Comparison of ENCODE assay signal across 8 cellular contexts in genomic region chr9:79574716-79575242, GRCh38. TPM values are rescaled to one million over a fixed set of nuclear protein-coding genes. Genes with fewer than 3 reads are reported as not detected.
DNase-seq lines count a peak whose midpoint lies in the region; ATAC-seq, FAIRE-seq and TF ChIP-seq lines count a peak whose summit lies in the region.

No MANE protein-coding gene starts in this region.

- H3K36me3 ChIP-seq in keratinocyte (ENCODE audit: control insufficient read depth in 2 of 2, extremely low read depth in 1 of 2, insufficient read depth in 2 of 2, low read length in 2 of 2) (no peaks in the 10 kb centered on the region), stomach (peaks cover 0 to 2% (median 0%) of the 10 kb centered on the region in 4 donors)

- no peak for TF ChIP-seq CTCF in keratinocyte (optimal IDR thresholded peaks at IDR 0.05 in 1 of 3, IDR thresholded peaks at IDR 0.05 in 1 of 3, conservative IDR thresholded peaks at IDR 0.05 in 1 of 3; ENCODE audit: extremely low read depth in 1 of 3, insufficient read depth in 2 of 3, low read length in 3 of 3)
- TF ChIP-seq CTCF in stomach (IDR thresholded peaks at IDR 0.05), result no peak

- H3K27me3 ChIP-seq in keratinocyte (ENCODE audit: control insufficient read depth, extremely low read depth, insufficient read depth, low read length) (no peaks in the 10 kb centered on the region), stomach (peaks cover 0 to 8% (median 7%) of the 10 kb centered on the region in 3 donors)

- 60 to 75% (median 70%) methylated on average over 4 of the region's 4 CpGs for WGBS in stomach, 5 donors

- no peaks in the 10 kb centered on the region for H3K9me3 ChIP-seq in keratinocyte (ENCODE audit: control insufficient read depth, low read depth, low read length)
- H3K9me3 ChIP-seq in stomach, result no peaks in the 10 kb centered on the region

- H3K27me3 Mint-ChIP-seq in activated T-cell treated with anti-CD3 and anti-CD28 coated beads, Interleukin-2, amount 50 U/mL, for 4 hours (ENCODE audit: low read depth), result peaks cover 4% of the 10 kb centered on the region
- H3K27me3 Mint-ChIP-seq in activated naive CD8-positive, alpha-beta T cell treated with anti-CD3 and anti-CD28 coated beads, Interleukin-2, amount 50 U/mL, for 24 hours, result no peaks in the 10 kb centered on the region

- no peak for ATAC-seq in activated T-cell treated with anti-CD3 and anti-CD28 coated beads, Interleukin-2, amount 50 U/mL, for 4 hours
- no peak for ATAC-seq in activated naive CD8-positive, alpha-beta T cell treated with anti-CD3 and anti-CD28 coated beads, Interleukin-2, amount 50 U/mL, for 24 hours
- ATAC-seq in GM19467 (IDR thresholded peaks at IDR 0.05; ENCODE audit: unreplicated experiment), result no peak
- no peak for ATAC-seq in GM18505 (IDR thresholded peaks at IDR 0.05; ENCODE audit: unreplicated experiment)

- peak overlapping the region; percentile 81 to 96 (median 92) for H3K4me3 ChIP-seq in keratinocyte (ENCODE audit: control insufficient read depth in 2 of 3, extremely low read depth in 1 of 3, insufficient read depth in 2 of 3, low read depth in 1 of 3, low read length in 3 of 3)
- H3K4me3 ChIP-seq in stomach, result peak overlapping the region; percentile 87 to 98 (median 97)

- FAIRE-seq in keratinocyte (lab: Jason Lieb, UNC), result peak; percentile 58

- no peaks in the 10 kb centered on the region for H3K9me3 Mint-ChIP-seq in activated T-cell treated with anti-CD3 and anti-CD28 coated beads, Interleukin-2, amount 50 U/mL, for 4 hours
- H3K9me3 Mint-ChIP-seq in activated naive CD8-positive, alpha-beta T cell treated with anti-CD3 and anti-CD28 coated beads, Interleukin-2, amount 50 U/mL, for 24 hours, result no peaks in the 10 kb centered on the region

- no peaks in the 10 kb centered on the region for H4K20me1 ChIP-seq in keratinocyte (ENCODE audit: control insufficient read depth, extremely low read depth, insufficient read depth, low read length)

- H3K4me1 ChIP-seq in keratinocyte (ENCODE audit: control insufficient read depth, extremely low read depth, insufficient read depth, low read length) (peaks cover 16% of the 10 kb centered on the region), stomach (peaks cover 27 to 71% (median 49%) of the 10 kb centered on the region in 4 donors)

- TF ChIP-seq POLR2A in stomach (IDR thresholded peaks at IDR 0.05) (no peak), GM18505 (IDR thresholded peaks at IDR 0.05; ENCODE audit: borderline replicate concordance, extremely low read depth, insufficient read depth, insufficient read length) (no peak)

- H3K36me3 Mint-ChIP-seq in activated T-cell treated with anti-CD3 and anti-CD28 coated beads, Interleukin-2, amount 50 U/mL, for 4 hours (ENCODE audit: insufficient read depth), result peaks cover 4% of the 10 kb centered on the region
- H3K36me3 Mint-ChIP-seq in activated naive CD8-positive, alpha-beta T cell treated with anti-CD3 and anti-CD28 coated beads, Interleukin-2, amount 50 U/mL, for 24 hours (ENCODE audit: low read depth), result peaks cover 19% of the 10 kb centered on the region

- no peak overlapping the region for H3K9ac ChIP-seq in keratinocyte (ENCODE audit: control insufficient read depth, extremely low read depth, insufficient read depth, low read length)

- TF ChIP-seq EP300 in stomach (IDR thresholded peaks at IDR 0.05), result no peak

- H2AFZ ChIP-seq in keratinocyte (ENCODE audit: control insufficient read depth, low read length), result no peak overlapping the region

- H3K9me1 ChIP-seq in keratinocyte (ENCODE audit: control insufficient read depth, extremely low read depth, insufficient read depth, low read length), result no peaks in the 10 kb centered on the region

- no peak overlapping the region for H3K27ac Mint-ChIP-seq in activated naive CD8-positive, alpha-beta T cell treated with anti-CD3 and anti-CD28 coated beads, Interleukin-2, amount 50 U/mL, for 24 hours

- dilution Hi-C loops in keratinocyte (cut with MboI; ENCODE audit: extremely low pct_ligation_motif_present, low sequenced_read_pairs), result no loop called here

- H3K27ac ChIP-seq in keratinocyte (ENCODE audit: control insufficient read depth, insufficient read depth, low read length) (no peak overlapping the region), stomach (peak overlapping the region in 1 of 5 donors; percentile 18)

- intact Hi-C loops in stomach (cut with DNase I; ENCODE audit: low total_unique reads), result no loop called here

- DNase-seq in activated T-cell treated with anti-CD3 and anti-CD28 coated beads, Interleukin-2, amount 50 U/mL, for 4 hours, result no peak
- no peak for DNase-seq in activated T-cell treated with anti-CD3 and anti-CD28 coated beads for 4 hours
- no peak for DNase-seq in activated naive CD8-positive, alpha-beta T cell treated with anti-CD3 and anti-CD28 coated beads, Interleukin-2, amount 50 U/mL, for 24 hours
- DNase-seq in keratinocyte (ENCODE audit: low read depth, low spot score), result no peak
- no peak for DNase-seq in stomach
- no peak for DNase-seq in NCI-H1436 (lab: John Stamatoyannopoulos, UW)

- H3K4me2 ChIP-seq in keratinocyte (ENCODE audit: control insufficient read depth, extremely low read depth, insufficient read depth, low read depth, low read length), result peak overlapping the region; percentile 97

- H3K4me1 Mint-ChIP-seq in activated T-cell treated with anti-CD3 and anti-CD28 coated beads, Interleukin-2, amount 50 U/mL, for 4 hours (ENCODE audit: low read depth), result peaks cover 57% of the 10 kb centered on the region
- peaks cover 60% of the 10 kb centered on the region for H3K4me1 Mint-ChIP-seq in activated naive CD8-positive, alpha-beta T cell treated with anti-CD3 and anti-CD28 coated beads, Interleukin-2, amount 50 U/mL, for 24 hours

- peak overlapping the region; percentile 91 for H3K4me3 Mint-ChIP-seq in activated T-cell treated with anti-CD3 and anti-CD28 coated beads, Interleukin-2, amount 50 U/mL, for 4 hours
- peak overlapping the region; percentile 89 for H3K4me3 Mint-ChIP-seq in activated naive CD8-positive, alpha-beta T cell treated with anti-CD3 and anti-CD28 coated beads, Interleukin-2, amount 50 U/mL, for 24 hours

- H3K79me2 ChIP-seq in keratinocyte (ENCODE audit: control insufficient read depth, insufficient read depth, low read length), result peaks cover 21% of the 10 kb centered on the region

RNA-seq across cellular contexts. Expression of gene TLE4, which starts 3.0 kb away (rescaled TPM):
- 10 to 100 TPM; 13.4 to 18.9 (median 14.1) TPM for total RNA-seq in activated T-cell treated with anti-CD3 and anti-CD28 coated beads, Interleukin-2, amount 50 U/mL, for 4 hours
- polyA plus RNA-seq in keratinocyte (12.6 to 21.9 TPM (median 14.7 TPM) in 3 replicates), stomach (10 to 100 TPM in 1 of 3 donors, 1 to 10 TPM in 2; 6.2 to 12.4 (median 7.2) TPM)
- polyA plus RNA-seq in keratinocyte (2011; ENCODE audit: low read depth), result 18.8 TPM
- 11.1 and 19.7 TPM in 2 replicates for polyA plus RNA-seq in keratinocyte (2011; cell fraction: cytosol; rRNA removed)
- polyA plus RNA-seq in keratinocyte (2011; cell fraction: nucleus; rRNA removed), result 29.1 and 30.6 TPM in 2 replicates
- 10.4 and 11.1 TPM in 2 replicates for polyA plus RNA-seq in keratinocyte (2012; ENCODE audit: low replicate concordance)
- polyA minus RNA-seq in keratinocyte, result 17.9 to 40.4 TPM (median 23.3 TPM) in 3 replicates
- polyA minus RNA-seq in keratinocyte (2011; cell fraction: cytosol; rRNA and poly(A)+ RNA removed), result 20.3 TPM
- polyA minus RNA-seq in keratinocyte (2011; cell fraction: nucleus; rRNA and poly(A)+ RNA removed), result 31.8 and 54.6 TPM in 2 replicates
- total RNA-seq in stomach, result 10 to 100 TPM; 18.5 to 85.2 (median 42.0) TPM
